In the genomic region with DNA sequence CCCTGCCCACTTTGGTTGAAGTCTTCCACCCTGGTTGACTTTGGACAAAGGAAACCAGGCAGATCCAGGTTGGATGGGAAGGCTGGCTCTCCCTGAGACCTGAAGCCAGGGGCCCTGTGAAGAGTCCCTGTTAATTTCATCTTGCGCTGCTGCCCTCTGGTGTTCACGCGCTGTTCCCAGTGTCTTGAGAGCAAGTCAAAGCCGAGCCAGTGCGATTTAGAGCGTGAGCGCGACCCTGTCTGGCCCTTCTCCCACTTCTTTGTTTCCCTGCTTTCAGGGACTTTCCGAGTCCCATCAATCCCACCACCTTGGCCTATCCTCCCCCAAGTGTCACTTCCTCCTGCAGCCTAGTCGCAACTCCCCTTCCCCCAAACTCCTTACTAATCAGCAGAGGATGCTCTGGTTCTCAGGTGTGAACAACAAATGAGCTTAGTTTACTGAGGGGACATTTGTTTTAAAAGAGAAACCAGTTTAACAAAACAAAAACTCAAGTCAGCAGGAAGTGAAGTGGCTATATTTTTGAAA, we compare ENCODE assay signal across 1 cellular context.
TF ChIP-seq lines count a peak whose summit lies in the region.

No MANE protein-coding gene starts in this region.

TF ChIP-seq in WTC11, 78 proteins besides CTCF, POLR2A, EP300 and RAD21 (continued from another document):
- TF ChIP-seq, protein P1, sequence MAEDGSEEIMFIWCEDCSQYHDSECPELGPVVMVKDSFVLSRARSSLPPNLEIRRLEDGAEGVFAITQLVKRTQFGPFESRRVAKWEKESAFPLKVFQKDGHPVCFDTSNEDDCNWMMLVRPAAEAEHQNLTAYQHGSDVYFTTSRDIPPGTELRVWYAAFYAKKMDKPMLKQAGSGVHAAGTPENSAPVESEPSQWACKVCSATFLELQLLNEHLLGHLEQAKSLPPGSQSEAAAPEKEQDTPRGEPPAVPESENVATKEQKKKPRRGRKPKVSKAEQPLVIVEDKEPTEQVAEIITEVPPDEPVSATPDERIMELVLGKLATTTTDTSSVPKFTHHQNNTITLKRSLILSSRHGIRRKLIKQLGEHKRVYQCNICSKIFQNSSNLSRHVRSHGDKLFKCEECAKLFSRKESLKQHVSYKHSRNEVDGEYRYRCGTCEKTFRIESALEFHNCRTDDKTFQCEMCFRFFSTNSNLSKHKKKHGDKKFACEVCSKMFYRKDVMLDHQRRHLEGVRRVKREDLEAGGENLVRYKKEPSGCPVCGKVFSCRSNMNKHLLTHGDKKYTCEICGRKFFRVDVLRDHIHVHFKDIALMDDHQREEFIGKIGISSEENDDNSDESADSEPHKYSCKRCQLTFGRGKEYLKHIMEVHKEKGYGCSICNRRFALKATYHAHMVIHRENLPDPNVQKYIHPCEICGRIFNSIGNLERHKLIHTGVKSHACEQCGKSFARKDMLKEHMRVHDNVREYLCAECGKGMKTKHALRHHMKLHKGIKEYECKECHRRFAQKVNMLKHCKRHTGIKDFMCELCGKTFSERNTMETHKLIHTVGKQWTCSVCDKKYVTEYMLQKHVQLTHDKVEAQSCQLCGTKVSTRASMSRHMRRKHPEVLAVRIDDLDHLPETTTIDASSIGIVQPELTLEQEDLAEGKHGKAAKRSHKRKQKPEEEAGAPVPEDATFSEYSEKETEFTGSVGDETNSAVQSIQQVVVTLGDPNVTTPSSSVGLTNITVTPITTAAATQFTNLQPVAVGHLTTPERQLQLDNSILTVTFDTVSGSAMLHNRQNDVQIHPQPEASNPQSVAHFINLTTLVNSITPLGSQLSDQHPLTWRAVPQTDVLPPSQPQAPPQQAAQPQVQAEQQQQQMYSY (CRISPR knock-in tag; IDR thresholded peaks at IDR 0.05) = no peak
- TF ChIP-seq ZNF317 (CRISPR knock-in tag; IDR thresholded peaks at IDR 0.05; ENCODE audit: borderline replicate concordance, low read depth) = no peak
- no peak for TF ChIP-seq TP53 (CRISPR knock-in tag; IDR thresholded peaks at IDR 0.05)
- TF ChIP-seq, protein P2, sequence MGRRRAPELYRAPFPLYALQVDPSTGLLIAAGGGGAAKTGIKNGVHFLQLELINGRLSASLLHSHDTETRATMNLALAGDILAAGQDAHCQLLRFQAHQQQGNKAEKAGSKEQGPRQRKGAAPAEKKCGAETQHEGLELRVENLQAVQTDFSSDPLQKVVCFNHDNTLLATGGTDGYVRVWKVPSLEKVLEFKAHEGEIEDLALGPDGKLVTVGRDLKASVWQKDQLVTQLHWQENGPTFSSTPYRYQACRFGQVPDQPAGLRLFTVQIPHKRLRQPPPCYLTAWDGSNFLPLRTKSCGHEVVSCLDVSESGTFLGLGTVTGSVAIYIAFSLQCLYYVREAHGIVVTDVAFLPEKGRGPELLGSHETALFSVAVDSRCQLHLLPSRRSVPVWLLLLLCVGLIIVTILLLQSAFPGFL (CRISPR knock-in tag; IDR thresholded peaks at IDR 0.05; ENCODE audit: borderline replicate concordance) = no peak
- TF ChIP-seq, protein P3, sequence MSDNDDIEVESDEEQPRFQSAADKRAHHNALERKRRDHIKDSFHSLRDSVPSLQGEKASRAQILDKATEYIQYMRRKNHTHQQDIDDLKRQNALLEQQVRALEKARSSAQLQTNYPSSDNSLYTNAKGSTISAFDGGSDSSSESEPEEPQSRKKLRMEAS (CRISPR knock-in tag; IDR thresholded peaks at IDR 0.05) = peak; percentile 44; the same call in 1 of the 2 replicates
- TF ChIP-seq ZNF416 (CRISPR knock-in tag; IDR thresholded peaks at IDR 0.05) = no peak
- peak; percentile 43; the same call in 1 of the 2 replicates for TF ChIP-seq FOXP1 (CRISPR knock-in tag; IDR thresholded peaks at IDR 0.05; ENCODE audit: borderline replicate concordance)
- TF ChIP-seq, protein P4, sequence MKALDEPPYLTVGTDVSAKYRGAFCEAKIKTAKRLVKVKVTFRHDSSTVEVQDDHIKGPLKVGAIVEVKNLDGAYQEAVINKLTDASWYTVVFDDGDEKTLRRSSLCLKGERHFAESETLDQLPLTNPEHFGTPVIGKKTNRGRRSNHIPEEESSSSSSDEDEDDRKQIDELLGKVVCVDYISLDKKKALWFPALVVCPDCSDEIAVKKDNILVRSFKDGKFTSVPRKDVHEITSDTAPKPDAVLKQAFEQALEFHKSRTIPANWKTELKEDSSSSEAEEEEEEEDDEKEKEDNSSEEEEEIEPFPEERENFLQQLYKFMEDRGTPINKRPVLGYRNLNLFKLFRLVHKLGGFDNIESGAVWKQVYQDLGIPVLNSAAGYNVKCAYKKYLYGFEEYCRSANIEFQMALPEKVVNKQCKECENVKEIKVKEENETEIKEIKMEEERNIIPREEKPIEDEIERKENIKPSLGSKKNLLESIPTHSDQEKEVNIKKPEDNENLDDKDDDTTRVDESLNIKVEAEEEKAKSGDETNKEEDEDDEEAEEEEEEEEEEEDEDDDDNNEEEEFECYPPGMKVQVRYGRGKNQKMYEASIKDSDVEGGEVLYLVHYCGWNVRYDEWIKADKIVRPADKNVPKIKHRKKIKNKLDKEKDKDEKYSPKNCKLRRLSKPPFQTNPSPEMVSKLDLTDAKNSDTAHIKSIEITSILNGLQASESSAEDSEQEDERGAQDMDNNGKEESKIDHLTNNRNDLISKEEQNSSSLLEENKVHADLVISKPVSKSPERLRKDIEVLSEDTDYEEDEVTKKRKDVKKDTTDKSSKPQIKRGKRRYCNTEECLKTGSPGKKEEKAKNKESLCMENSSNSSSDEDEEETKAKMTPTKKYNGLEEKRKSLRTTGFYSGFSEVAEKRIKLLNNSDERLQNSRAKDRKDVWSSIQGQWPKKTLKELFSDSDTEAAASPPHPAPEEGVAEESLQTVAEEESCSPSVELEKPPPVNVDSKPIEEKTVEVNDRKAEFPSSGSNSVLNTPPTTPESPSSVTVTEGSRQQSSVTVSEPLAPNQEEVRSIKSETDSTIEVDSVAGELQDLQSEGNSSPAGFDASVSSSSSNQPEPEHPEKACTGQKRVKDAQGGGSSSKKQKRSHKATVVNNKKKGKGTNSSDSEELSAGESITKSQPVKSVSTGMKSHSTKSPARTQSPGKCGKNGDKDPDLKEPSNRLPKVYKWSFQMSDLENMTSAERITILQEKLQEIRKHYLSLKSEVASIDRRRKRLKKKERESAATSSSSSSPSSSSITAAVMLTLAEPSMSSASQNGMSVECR (CRISPR knock-in tag; IDR thresholded peaks at IDR 0.05; ENCODE audit: borderline replicate concordance) = no peak
- 0 out of 2 replicates have a peak, but pooled peaks have one; percentile 19 for TF ChIP-seq FOXK1 (CRISPR knock-in tag; IDR thresholded peaks at IDR 0.05)
- peak; percentile 72; the same call in 1 of the 2 replicates for TF ChIP-seq TEAD1 (CRISPR knock-in tag; IDR thresholded peaks at IDR 0.05)
- no peak for TF ChIP-seq SMAD3 (CRISPR knock-in tag; IDR thresholded peaks at IDR 0.05; ENCODE audit: borderline replicate concordance)
- TF ChIP-seq ZNF423 (CRISPR knock-in tag; IDR thresholded peaks at IDR 0.05) = peak; percentile 39; the same call in 1 of the 2 replicates
- no peak for TF ChIP-seq HMGA2 (CRISPR knock-in tag; IDR thresholded peaks at IDR 0.05)
- TF ChIP-seq MYBL2 (CRISPR knock-in tag; IDR thresholded peaks at IDR 0.05) = no peak
- TF ChIP-seq, protein P5, sequence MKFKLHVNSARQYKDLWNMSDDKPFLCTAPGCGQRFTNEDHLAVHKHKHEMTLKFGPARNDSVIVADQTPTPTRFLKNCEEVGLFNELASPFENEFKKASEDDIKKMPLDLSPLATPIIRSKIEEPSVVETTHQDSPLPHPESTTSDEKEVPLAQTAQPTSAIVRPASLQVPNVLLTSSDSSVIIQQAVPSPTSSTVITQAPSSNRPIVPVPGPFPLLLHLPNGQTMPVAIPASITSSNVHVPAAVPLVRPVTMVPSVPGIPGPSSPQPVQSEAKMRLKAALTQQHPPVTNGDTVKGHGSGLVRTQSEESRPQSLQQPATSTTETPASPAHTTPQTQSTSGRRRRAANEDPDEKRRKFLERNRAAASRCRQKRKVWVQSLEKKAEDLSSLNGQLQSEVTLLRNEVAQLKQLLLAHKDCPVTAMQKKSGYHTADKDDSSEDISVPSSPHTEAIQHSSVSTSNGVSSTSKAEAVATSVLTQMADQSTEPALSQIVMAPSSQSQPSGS (CRISPR knock-in tag; IDR thresholded peaks at IDR 0.05; ENCODE audit: borderline replicate concordance, low read depth) = no peak
